Comparison of ENCODE assay signal across 8 cellular contexts in genomic region chrX:119399772-119400101, GRCh38. TPM values are rescaled to one million over a fixed set of nuclear protein-coding genes. Genes with fewer than 3 reads are reported as not detected.
A peak's percentile ranks its signal among the peaks of the same experiment; 100 is the strongest.
DNase-seq lines count a peak whose midpoint lies in the region; ATAC-seq and TF ChIP-seq lines count a peak whose summit lies in the region.

No MANE protein-coding gene starts in this region.

- in situ Hi-C loops in GM23248 (cut with MboI), result no loop called here

- H3K9me3 ChIP-seq in GM23248 (ENCODE audit: low read depth), result no peaks in the 10 kb centered on the region
- no peaks in the 10 kb centered on the region for H3K9me3 ChIP-seq in heart right ventricle

- H3F3A ChIP-seq in GM23248 (ENCODE audit: insufficient read depth), result no peaks in the 10 kb centered on the region

- intact Hi-C loops in heart right ventricle (cut with DNase I), result no loop called here

- peaks cover 52% of the 10 kb centered on the region for H3K79me2 ChIP-seq in GM23248 (ENCODE audit: insufficient read depth)

- ATAC-seq in heart right ventricle (peak in 5 of 8 donors; percentile 11 to 42 (median 15)), GM21529 (IDR thresholded peaks at IDR 0.05; ENCODE audit: unreplicated experiment) (no peak)

- TF ChIP-seq CTCF in WI38 (IDR thresholded peaks at IDR 0.05; ENCODE audit: low read depth, low read length), result no peak
- no peak for TF ChIP-seq CTCF in heart right ventricle (IDR thresholded peaks at IDR 0.05)
- no peak for TF ChIP-seq CTCF in retinal pigment epithelial cell (conservative IDR thresholded peaks at IDR 0.05; ENCODE audit: low read depth, low read length)

- H3K9ac ChIP-seq in GM23248, result peak overlapping the region; percentile 94

- H3K9me2 ChIP-seq in GM23248 (ENCODE audit: insufficient read depth), result no peaks in the 10 kb centered on the region

- no peaks in the 10 kb centered on the region for H3K36me3 ChIP-seq in GM23248 (ENCODE audit: low read depth)
- H3K36me3 ChIP-seq in heart right ventricle, result no peaks in the 10 kb centered on the region

- peak overlapping the region; percentile 85 for H3K4me3 ChIP-seq in GM23248
- peak overlapping the region; percentile 55 for H3K4me3 ChIP-seq in WI38 (ENCODE audit: low read depth, low read length)
- H3K4me3 ChIP-seq in heart right ventricle, result peak overlapping the region; percentile 42 to 75 (median 64)
- H3K4me3 ChIP-seq in retinal pigment epithelial cell (ENCODE audit: low read length), result peak overlapping the region; percentile 46

- H4K20me1 ChIP-seq in GM23248 (ENCODE audit: insufficient read depth), result no peaks in the 10 kb centered on the region

- peak; percentile 77 for DNase-seq in AG08396 (ENCODE audit: low spot score)
- peak; percentile 65 for DNase-seq in GM23248
- no peak for DNase-seq in heart right ventricle
- no peak for DNase-seq in retinal pigment epithelial cell (ENCODE audit: low read depth)
- DNase-seq in middle frontal gyrus (ENCODE audit: extremely low spot score, low spot score), result no peak
- no peak for DNase-seq in HPDE6-E6E7 (ENCODE audit: extremely low spot score)

- H3K27ac ChIP-seq in GM23248 (peak overlapping the region; percentile 87), heart right ventricle (peak overlapping the region in 9 of 10 donors; percentile 65 to 85 (median 73))

- WGBS in GM23248 (ENCODE audit: low coverage in 1 of 2, low lambda C conversion rate in 2 of 2, missing lambda C conversion rate in 2 of 2), 2 experiments, result 4% methylated on average over 5 to 9 of the region's 12 CpGs
- 10% methylated on average over 12 of the region's 12 CpGs for WGBS in heart right ventricle, 2 donors

- peak overlapping the region; percentile 82 for H3K4me2 ChIP-seq in GM23248 (ENCODE audit: unreplicated experiment)

- H2AFZ ChIP-seq in GM23248, result peak overlapping the region; percentile 87

- H3K4me1 ChIP-seq in GM23248 (ENCODE audit: insufficient read depth) (0 out of 2 replicates have a peak, but pooled peaks cover 4% of the 10 kb centered on the region), heart right ventricle (peaks cover 0 to 8% (median 0%) of the 10 kb centered on the region in 9 donors)

- no peaks in the 10 kb centered on the region for H3K27me3 ChIP-seq in GM23248 (replicated peaks; ENCODE audit: insufficient read depth)
- H3K27me3 ChIP-seq in heart right ventricle, result no peaks in the 10 kb centered on the region

RNA-seq across cellular contexts. Expression of gene SLC25A43, which starts 0.6 kb away (rescaled TPM):
- total RNA-seq in GM23248 (2014; rRNA removed; shearing (Covaris generic)), result 41.1 and 53.4 TPM in 2 replicates
- 28.4 and 31.2 TPM in 2 replicates for polyA plus RNA-seq in GM23248 (2016; fragmentation: Nextera tagmentation; extraction: Ambion mirVana)
- total RNA-seq in heart right ventricle, result 1 to 10 TPM in 8 of 10 donors, under 1 TPM in 2; 0.63 to 5.9 (median 2.5) TPM
- polyA plus RNA-seq in heart right ventricle, result 1 to 10 TPM; 3.0 to 3.4 TPM

Comparison
In these comparisons a context has a peak if more than half of its experiments do, and no peak if none do; other contexts are left out.
1. DNase-seq: peak in AG08396 (single experiment) and GM23248 (single experiment); none in heart right ventricle (0 of 2), retinal pigment epithelial cell (single experiment), middle frontal gyrus (single experiment) and HPDE6-E6E7 (single experiment).
2. Peak in every context shown above with its lines, with median percentiles within 50 percentile points of each other: H3K4me3 ChIP-seq.